In the genomic region with DNA sequence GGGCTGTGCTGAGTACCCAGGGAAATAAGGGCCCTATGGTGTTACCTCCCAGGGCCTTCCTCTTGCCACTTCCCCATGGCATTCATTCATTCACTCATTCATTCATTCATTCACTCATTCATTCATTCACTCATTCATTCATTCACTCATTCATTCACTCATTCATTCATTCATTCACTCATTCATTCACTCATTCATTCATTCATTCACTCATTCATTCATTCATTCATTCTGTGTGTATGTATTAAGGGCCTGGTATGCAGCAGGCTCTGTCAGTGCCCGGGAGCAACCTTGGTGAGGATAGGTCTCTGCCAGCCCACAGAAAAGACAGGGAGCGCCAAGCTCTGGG, we compare ENCODE assay signal across 1 cellular context. TPM values are rescaled to one million over a fixed set of nuclear protein-coding genes. Genes with fewer than 3 reads are reported as not detected.
"Had no signal": no experiment of that assay in that cellular context is flagged by ENCODE, and none has a peak within 500 bp of the region (broad histone marks: within the 10 kb centered on the region; RNA-seq: fewer than 3 reads in every experiment).

No MANE protein-coding gene starts in this region.

RNA-seq across cellular contexts. Expression of gene SARDH, which starts 3.9 kb away (rescaled TPM):
- polyA plus RNA-seq: neural cell had no signal
